Comparison of ENCODE assay signal across 1 cellular context in the genomic region with DNA sequence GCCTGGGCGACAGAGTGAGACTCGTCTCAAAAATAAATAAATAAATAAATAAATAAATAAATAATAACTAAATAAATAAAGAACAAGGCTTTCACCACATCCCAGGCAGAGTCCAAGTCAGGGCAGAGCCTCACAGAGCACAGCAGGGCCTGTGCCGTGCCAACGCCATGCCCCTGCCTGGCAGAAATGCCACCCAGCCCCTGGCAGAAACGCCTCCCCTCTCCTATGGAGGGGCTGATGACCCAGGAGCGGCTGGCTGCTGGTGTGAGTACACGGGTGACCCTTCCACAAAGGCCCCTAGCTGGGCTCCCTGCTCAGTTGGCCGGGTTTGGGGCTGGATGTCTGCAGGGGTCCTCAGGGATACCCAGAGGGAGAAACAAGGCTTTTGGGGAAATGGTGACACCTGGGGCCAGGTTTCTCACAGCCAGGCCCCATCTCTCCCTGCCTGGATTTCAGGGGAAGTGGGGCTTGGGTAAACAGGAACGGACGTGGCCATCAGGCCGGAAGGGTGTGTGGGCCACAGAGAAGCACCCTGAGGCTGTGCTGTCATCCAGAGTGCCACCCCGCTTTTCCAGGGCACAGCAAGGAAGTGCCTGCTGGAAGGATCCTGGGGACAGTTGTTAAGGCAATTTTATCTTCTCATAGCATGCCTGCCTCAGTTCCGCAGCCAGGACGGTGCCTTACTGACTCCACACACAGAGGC.
TF ChIP-seq lines count a peak whose summit lies in the region.

No MANE protein-coding gene starts in this region.

TF ChIP-seq in HEK293, 187 proteins besides CTCF, POLR2A, EP300 and RAD21 (continued from another document):
- peak; percentile 42; the same call in 1 of the 2 replicates for TF ChIP-seq ZNF394 (tag by site-specific recombination; IDR thresholded peaks at IDR 0.05; ENCODE audit: borderline replicate concordance)
- no peak for TF ChIP-seq KLF7 (tag by site-specific recombination; IDR thresholded peaks at IDR 0.05; ENCODE audit: borderline replicate concordance)
- TF ChIP-seq ZBTB20 (tag by site-specific recombination; IDR thresholded peaks at IDR 0.05): no peak
- no peak for TF ChIP-seq REPIN1 (tag by site-specific recombination; IDR thresholded peaks at IDR 0.05; ENCODE audit: low read depth)
- TF ChIP-seq, protein P1, sequence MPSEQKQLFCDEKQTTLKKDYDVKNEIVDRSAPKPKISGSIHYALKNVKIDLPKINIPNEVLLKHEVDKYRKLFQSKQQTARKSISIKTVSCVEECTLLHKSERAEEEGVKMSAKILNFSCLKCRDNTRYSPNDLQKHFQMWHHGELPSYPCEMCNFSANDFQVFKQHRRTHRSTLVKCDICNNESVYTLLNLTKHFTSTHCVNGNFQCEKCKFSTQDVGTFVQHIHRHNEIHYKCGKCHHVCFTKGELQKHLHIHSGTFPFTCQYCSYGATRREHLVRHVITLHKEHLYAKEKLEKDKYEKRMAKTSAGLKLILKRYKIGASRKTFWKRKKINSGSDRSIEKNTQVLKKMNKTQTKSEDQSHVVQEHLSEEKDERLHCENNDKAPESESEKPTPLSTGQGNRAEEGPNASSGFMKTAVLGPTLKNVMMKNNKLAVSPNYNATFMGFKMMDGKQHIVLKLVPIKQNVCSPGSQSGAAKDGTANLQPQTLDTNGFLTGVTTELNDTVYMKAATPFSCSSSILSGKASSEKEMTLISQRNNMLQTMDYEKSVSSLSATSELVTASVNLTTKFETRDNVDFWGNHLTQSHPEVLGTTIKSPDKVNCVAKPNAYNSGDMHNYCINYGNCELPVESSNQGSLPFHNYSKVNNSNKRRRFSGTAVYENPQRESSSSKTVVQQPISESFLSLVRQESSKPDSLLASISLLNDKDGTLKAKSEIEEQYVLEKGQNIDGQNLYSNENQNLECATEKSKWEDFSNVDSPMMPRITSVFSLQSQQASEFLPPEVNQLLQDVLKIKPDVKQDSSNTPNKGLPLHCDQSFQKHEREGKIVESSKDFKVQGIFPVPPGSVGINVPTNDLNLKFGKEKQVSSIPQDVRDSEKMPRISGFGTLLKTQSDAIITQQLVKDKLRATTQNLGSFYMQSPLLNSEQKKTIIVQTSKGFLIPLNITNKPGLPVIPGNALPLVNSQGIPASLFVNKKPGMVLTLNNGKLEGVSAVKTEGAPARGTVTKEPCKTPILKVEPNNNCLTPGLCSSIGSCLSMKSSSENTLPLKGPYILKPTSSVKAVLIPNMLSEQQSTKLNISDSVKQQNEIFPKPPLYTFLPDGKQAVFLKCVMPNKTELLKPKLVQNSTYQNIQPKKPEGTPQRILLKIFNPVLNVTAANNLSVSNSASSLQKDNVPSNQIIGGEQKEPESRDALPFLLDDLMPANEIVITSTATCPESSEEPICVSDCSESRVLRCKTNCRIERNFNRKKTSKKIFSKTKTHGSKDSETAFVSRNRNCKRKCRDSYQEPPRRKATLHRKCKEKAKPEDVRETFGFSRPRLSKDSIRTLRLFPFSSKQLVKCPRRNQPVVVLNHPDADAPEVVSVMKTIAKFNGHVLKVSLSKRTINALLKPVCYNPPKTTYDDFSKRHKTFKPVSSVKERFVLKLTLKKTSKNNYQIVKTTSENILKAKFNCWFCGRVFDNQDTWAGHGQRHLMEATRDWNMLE (tag by site-specific recombination; conservative IDR thresholded peaks at IDR 0.05; ENCODE audit: low read depth): peak; percentile 52; the same call in 1 of the 2 replicates
- TF ChIP-seq GFI1B (tag by site-specific recombination; IDR thresholded peaks at IDR 0.05): no peak
- TF ChIP-seq, protein P2, sequence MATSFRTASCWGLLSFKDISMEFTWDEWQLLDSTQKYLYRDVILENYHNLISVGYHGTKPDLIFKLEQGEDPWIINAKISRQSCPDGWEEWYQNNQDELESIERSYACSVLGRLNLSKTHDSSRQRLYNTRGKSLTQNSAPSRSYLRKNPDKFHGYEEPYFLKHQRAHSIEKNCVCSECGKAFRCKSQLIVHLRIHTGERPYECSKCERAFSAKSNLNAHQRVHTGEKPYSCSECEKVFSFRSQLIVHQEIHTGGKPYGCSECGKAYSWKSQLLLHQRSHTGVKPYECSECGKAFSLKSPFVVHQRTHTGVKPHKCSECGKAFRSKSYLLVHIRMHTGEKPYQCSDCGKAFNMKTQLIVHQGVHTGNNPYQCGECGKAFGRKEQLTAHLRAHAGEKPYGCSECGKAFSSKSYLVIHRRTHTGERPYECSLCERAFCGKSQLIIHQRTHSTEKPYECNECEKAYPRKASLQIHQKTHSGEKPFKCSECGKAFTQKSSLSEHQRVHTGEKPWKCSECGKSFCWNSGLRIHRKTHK (tag by site-specific recombination; IDR thresholded peaks at IDR 0.05): no peak
- TF ChIP-seq, protein P3, sequence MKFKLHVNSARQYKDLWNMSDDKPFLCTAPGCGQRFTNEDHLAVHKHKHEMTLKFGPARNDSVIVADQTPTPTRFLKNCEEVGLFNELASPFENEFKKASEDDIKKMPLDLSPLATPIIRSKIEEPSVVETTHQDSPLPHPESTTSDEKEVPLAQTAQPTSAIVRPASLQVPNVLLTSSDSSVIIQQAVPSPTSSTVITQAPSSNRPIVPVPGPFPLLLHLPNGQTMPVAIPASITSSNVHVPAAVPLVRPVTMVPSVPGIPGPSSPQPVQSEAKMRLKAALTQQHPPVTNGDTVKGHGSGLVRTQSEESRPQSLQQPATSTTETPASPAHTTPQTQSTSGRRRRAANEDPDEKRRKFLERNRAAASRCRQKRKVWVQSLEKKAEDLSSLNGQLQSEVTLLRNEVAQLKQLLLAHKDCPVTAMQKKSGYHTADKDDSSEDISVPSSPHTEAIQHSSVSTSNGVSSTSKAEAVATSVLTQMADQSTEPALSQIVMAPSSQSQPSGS (tag by site-specific recombination; IDR thresholded peaks at IDR 0.05; ENCODE audit: low read depth): no peak
- TF ChIP-seq ZNF248 (tag by site-specific recombination; IDR thresholded peaks at IDR 0.05): no peak
- TF ChIP-seq ZIC2 (tag by site-specific recombination; IDR thresholded peaks at IDR 0.05): peak; percentile 58
- TF ChIP-seq ZNF426 (tag by site-specific recombination; IDR thresholded peaks at IDR 0.05): peak; percentile 32
- TF ChIP-seq ZNF623 (tag by site-specific recombination; IDR thresholded peaks at IDR 0.05): 0 out of 2 replicates have a peak, but pooled peaks have one; percentile 20
- TF ChIP-seq, protein P4, sequence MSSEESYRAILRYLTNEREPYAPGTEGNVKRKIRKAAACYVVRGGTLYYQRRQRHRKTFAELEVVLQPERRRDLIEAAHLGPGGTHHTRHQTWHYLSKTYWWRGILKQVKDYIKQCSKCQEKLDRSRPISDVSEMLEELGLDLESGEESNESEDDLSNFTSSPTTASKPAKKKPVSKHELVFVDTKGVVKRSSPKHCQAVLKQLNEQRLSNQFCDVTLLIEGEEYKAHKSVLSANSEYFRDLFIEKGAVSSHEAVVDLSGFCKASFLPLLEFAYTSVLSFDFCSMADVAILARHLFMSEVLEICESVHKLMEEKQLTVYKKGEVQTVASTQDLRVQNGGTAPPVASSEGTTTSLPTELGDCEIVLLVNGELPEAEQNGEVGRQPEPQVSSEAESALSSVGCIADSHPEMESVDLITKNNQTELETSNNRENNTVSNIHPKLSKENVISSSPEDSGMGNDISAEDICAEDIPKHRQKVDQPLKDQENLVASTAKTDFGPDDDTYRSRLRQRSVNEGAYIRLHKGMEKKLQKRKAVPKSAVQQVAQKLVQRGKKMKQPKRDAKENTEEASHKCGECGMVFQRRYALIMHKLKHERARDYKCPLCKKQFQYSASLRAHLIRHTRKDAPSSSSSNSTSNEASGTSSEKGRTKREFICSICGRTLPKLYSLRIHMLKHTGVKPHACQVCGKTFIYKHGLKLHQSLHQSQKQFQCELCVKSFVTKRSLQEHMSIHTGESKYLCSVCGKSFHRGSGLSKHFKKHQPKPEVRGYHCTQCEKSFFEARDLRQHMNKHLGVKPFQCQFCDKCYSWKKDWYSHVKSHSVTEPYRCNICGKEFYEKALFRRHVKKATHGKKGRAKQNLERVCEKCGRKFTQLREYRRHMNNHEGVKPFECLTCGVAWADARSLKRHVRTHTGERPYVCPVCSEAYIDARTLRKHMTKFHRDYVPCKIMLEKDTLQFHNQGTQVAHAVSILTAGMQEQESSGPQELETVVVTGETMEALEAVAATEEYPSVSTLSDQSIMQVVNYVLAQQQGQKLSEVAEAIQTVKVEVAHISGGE (tag by site-specific recombination; conservative IDR thresholded peaks at IDR 0.05; ENCODE audit: low read depth): peak; percentile 34; the same call in 1 of the 2 replicates
- no peak for TF ChIP-seq ZBTB17 (tag by site-specific recombination; IDR thresholded peaks at IDR 0.05)
- TF ChIP-seq ZNF664 (tag by site-specific recombination; IDR thresholded peaks at IDR 0.05): no peak
